Comparison of ENCODE assay signal across 2 cellular contexts in genomic region chr7:131642429-131642828, GRCh38.
A peak's percentile ranks its signal among the peaks of the same experiment; 100 is the strongest.
TF ChIP-seq lines count a peak whose summit lies in the region.

No MANE protein-coding gene starts in this region.

TF ChIP-seq in IMR-90, 13 proteins besides CTCF, POLR2A, EP300 and RAD21:
- TF ChIP-seq NFE2L2 (IDR thresholded peaks at IDR 0.05; ENCODE audit: low read depth, low read length) (no peak), ELK1 (IDR thresholded peaks at IDR 0.05; ENCODE audit: borderline replicate concordance, low read depth, low read length) (no peak), RCOR1 (IDR thresholded peaks at IDR 0.05; ENCODE audit: insufficient replicate concordance, low read length) (no peak), FOS (IDR thresholded peaks at IDR 0.05; ENCODE audit: low read depth, low read length) (no peak), CEBPB (IDR thresholded peaks at IDR 0.05; ENCODE audit: low read depth, low read length) (no peak), MAZ (IDR thresholded peaks at IDR 0.05; ENCODE audit: borderline replicate concordance, low read depth, low read length) (no peak), MXI1 (IDR thresholded peaks at IDR 0.05; ENCODE audit: borderline replicate concordance, low read depth, low read length) (no peak), BHLHE40 (IDR thresholded peaks at IDR 0.05; ENCODE audit: low read depth, low read length) (no peak), USF2 (IDR thresholded peaks at IDR 0.05; ENCODE audit: low read depth, low read length) (no peak), MAFK (IDR thresholded peaks at IDR 0.05; ENCODE audit: low read depth, low read length) (no peak), CHD1 (IDR thresholded peaks at IDR 0.05; ENCODE audit: low read depth, low read length) (no peak), RFX5 (IDR thresholded peaks at IDR 0.05; ENCODE audit: low read depth, low read length) (no peak), SMC3 (IDR thresholded peaks at IDR 0.05; ENCODE audit: low read depth, low read length) (no peak)

TF ChIP-seq in endothelial cell of umbilical vein, 7 proteins besides CTCF, POLR2A, EP300 and RAD21:
- TF ChIP-seq GATA2 (IDR thresholded peaks at IDR 0.05; ENCODE audit: insufficient read depth, insufficient read length, low read depth, low read length) (peak; percentile 43), JUN (IDR thresholded peaks at IDR 0.05; ENCODE audit: borderline replicate concordance, insufficient read depth, insufficient read length, low read depth) (no peak), EZH2 (IDR thresholded peaks at IDR 0.05; ENCODE audit: borderline replicate concordance, low read depth, low read length, severe bottlenecking) (no peak), FOS (IDR thresholded peaks at IDR 0.05; ENCODE audit: borderline replicate concordance, insufficient read depth, low read length) (peak; percentile 88)
TF ChIP-seq in endothelial cell of umbilical vein: peak in this region for 2.
